ENCODE assay signal across 23 cellular contexts in the genomic region with DNA sequence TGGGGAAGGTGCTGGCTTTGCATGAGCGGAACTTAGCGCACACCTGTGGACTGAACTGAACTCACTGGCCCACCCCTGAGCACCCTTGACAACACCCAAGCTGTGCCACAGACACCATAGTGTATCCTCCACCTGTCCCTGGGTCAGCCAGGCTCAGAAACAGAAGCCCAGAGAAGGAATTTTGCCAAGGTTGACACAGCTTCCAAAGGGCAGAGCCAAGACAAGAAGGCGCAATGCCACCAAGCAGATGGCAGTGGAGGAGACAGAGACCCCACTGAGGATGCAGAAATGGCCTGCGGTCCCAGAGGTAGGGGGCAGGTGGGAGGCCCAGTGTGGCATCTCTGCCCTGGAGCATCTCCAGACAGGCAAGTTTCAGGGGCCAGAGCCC.
A peak's percentile ranks its signal among the peaks of the same experiment; 100 is the strongest.
DNase-seq lines count a peak whose midpoint lies in the region; ATAC-seq, FAIRE-seq and TF ChIP-seq lines count a peak whose summit lies in the region.
"Had no signal": no experiment of that assay in that cellular context is flagged by ENCODE, and none has a peak within 500 bp of the region (broad histone marks: within the 10 kb centered on the region; RNA-seq: fewer than 3 reads in every experiment).

No MANE protein-coding gene starts in this region.

- H3K36me3 Mint-ChIP-seq in memory B cell = no peaks in the 10 kb centered on the region
- no peaks in the 10 kb centered on the region for H3K36me3 Mint-ChIP-seq in stimulated activated memory B cell treated with anti-CD40 and anti-IgM and Interleukin-4, amounts not matched to agents 10 μg/mL and 1 μg/mL and 100 μg/mL, for 72 hours
- H3K36me3 Mint-ChIP-seq: CD14-positive monocyte had no signal

- H4K20me1 ChIP-seq in OCI-LY3 (ENCODE audit: insufficient read depth, low read length) = no peaks in the 10 kb centered on the region

- peak; percentile 90 for DNase-seq in cerebellum (ENCODE audit: low spot score)
- DNase-seq in memory B cell (ENCODE audit: low spot score in 2 of 2) = no peak
- DNase-seq in pons (ENCODE audit: low spot score) = no peak
- no peak for DNase-seq in small intestine
- DNase-seq in NCI-H1417 (lab: John Stamatoyannopoulos, UW) = no peak
- no peak for DNase-seq in HUDEP-2 (lab: John Stamatoyannopoulos, UW; ENCODE audit: unreplicated experiment in 76 of 76)
- DNase-seq: 8988T; ACHN; AML-193; BE2C; Calu3; CD4-positive, alpha-beta T cell; DMS53; GOT3; H7; HCEC 1CT had no signal

- H3K9ac ChIP-seq in OCI-LY3 (ENCODE audit: low read length) = no peak overlapping the region
- H3K9ac ChIP-seq: BLaER1 treated with 17β-estradiol and CSF1 and Interleukin-3, amounts not matched to agents 10 nM and 100 nM had no signal

- FAIRE-seq in small intestine (lab: Jason Lieb, UNC) = no peak
- FAIRE-seq: A549, G401.6, GM12892 had no signal

- no peak overlapping the region for H2AFZ ChIP-seq in OCI-LY3 (ENCODE audit: low read depth, low read length)

- H3K9me3 ChIP-seq in OCI-LY3 (ENCODE audit: insufficient read depth, low read length) = no peaks in the 10 kb centered on the region
- no peaks in the 10 kb centered on the region for H3K9me3 ChIP-seq in small intestine (ENCODE audit: control insufficient read depth, low read depth)
- H3K9me3 ChIP-seq: A549, BE2C had no signal

- no peaks in the 10 kb centered on the region for H3K79me2 ChIP-seq in OCI-LY3 (ENCODE audit: low read length)

- WGBS in small intestine, 3 donors = 83 to 94% (median 90%) methylated on average over 4 of the region's 4 CpGs

- H3K4me3 ChIP-seq in OCI-LY3 (ENCODE audit: low read length) (peak overlapping the region; percentile 66; the same call in 1 of the 2 replicates), small intestine (ENCODE audit: low read depth in 1 of 2, low read length in 2 of 2) (no peak overlapping the region)
- H3K4me3 ChIP-seq: A549; BLaER1 treated with 17β-estradiol and CSF1 and Interleukin-3, amounts not matched to agents 10 nM and 100 nM had no signal

- H3K36me3 ChIP-seq in OCI-LY3 (replicated peaks; ENCODE audit: low read depth, low read length) (no peaks in the 10 kb centered on the region), small intestine (ENCODE audit: control insufficient read depth in 2 of 2, insufficient read depth in 2 of 2, low read length in 2 of 2) (no peaks in the 10 kb centered on the region)
- H3K36me3 ChIP-seq: BE2C; BLaER1 treated with 17β-estradiol and CSF1 and Interleukin-3, amounts not matched to agents 10 nM and 100 nM had no signal

- H3K4me1 Mint-ChIP-seq in memory B cell = peaks cover 14% of the 10 kb centered on the region
- peaks cover 16% of the 10 kb centered on the region for H3K4me1 Mint-ChIP-seq in stimulated activated memory B cell treated with anti-CD40 and anti-IgM and Interleukin-4, amounts not matched to agents 10 μg/mL and 1 μg/mL and 100 μg/mL, for 72 hours
- H3K4me1 Mint-ChIP-seq: CD14-positive monocyte had no signal

- H3K4me3 Mint-ChIP-seq in memory B cell = no peak overlapping the region
- no peak overlapping the region for H3K4me3 Mint-ChIP-seq in stimulated activated memory B cell treated with anti-CD40 and anti-IgM and Interleukin-4, amounts not matched to agents 10 μg/mL and 1 μg/mL and 100 μg/mL, for 72 hours
- H3K4me3 Mint-ChIP-seq: CD14-positive monocyte; CD4-positive, alpha-beta T cell had no signal

- peak; percentile 8 for ATAC-seq in memory B cell (ENCODE audit: low read depth)
- peak; percentile 39 for ATAC-seq in stimulated activated memory B cell treated with anti-CD40 and anti-IgM and Interleukin-4, amounts not matched to agents 10 μg/mL and 1 μg/mL and 100 μg/mL, for 72 hours
- ATAC-seq: A549 had no signal

- H3K4me1 ChIP-seq in OCI-LY3 (ENCODE audit: low read length) (peaks cover 21% of the 10 kb centered on the region), small intestine (ENCODE audit: control insufficient read depth in 2 of 2, insufficient read depth in 1 of 2, low read depth in 1 of 2, low read length in 1 of 2) (no peaks in the 10 kb centered on the region)
- H3K4me1 ChIP-seq: A549, BE2C had no signal

- peak overlapping the region; percentile 85 for H3K4me2 ChIP-seq in OCI-LY3 (ENCODE audit: low read length)
- H3K4me2 ChIP-seq: A549 had no signal

- H3K27ac Mint-ChIP-seq in memory B cell = peak overlapping the region; percentile 78
- peak overlapping the region; percentile 70 for H3K27ac Mint-ChIP-seq in stimulated activated memory B cell treated with anti-CD40 and anti-IgM and Interleukin-4, amounts not matched to agents 10 μg/mL and 1 μg/mL and 100 μg/mL, for 72 hours
- H3K27ac Mint-ChIP-seq: CD14-positive monocyte; CD4-positive, alpha-beta T cell had no signal

- H3K27ac ChIP-seq in OCI-LY3 (ENCODE audit: low read length) (peak overlapping the region; percentile 76; the same call in 1 of the 2 replicates), small intestine (ENCODE audit: low read depth in 1 of 2, low read length in 1 of 2) (no peak overlapping the region)
- H3K27ac ChIP-seq: A549; BLaER1 treated with 17β-estradiol and CSF1 and Interleukin-3, amounts not matched to agents 10 nM and 100 nM had no signal

- H3K27me3 Mint-ChIP-seq in memory B cell = peaks cover 4% of the 10 kb centered on the region
- H3K27me3 Mint-ChIP-seq in stimulated activated memory B cell treated with anti-CD40 and anti-IgM and Interleukin-4, amounts not matched to agents 10 μg/mL and 1 μg/mL and 100 μg/mL, for 72 hours = peaks cover 29% of the 10 kb centered on the region

- H3K27me3 ChIP-seq in OCI-LY3 (ENCODE audit: low read depth, low read length) (peaks cover 13% of the 10 kb centered on the region), small intestine (ENCODE audit: control insufficient read depth in 2 of 2, insufficient read depth in 2 of 2, low read length in 2 of 2) (no peaks in the 10 kb centered on the region)
- H3K27me3 ChIP-seq: BLaER1 treated with 17β-estradiol and CSF1 and Interleukin-3, amounts not matched to agents 10 nM and 100 nM had no signal

- H3K9me3 Mint-ChIP-seq in memory B cell = peaks cover 2% of the 10 kb centered on the region
- H3K9me3 Mint-ChIP-seq in stimulated activated memory B cell treated with anti-CD40 and anti-IgM and Interleukin-4, amounts not matched to agents 10 μg/mL and 1 μg/mL and 100 μg/mL, for 72 hours = no peaks in the 10 kb centered on the region
- H3K9me3 Mint-ChIP-seq: CD4-positive, alpha-beta T cell had no signal

- TF ChIP-seq CTCF in OCI-LY3 (IDR thresholded peaks at IDR 0.05; ENCODE audit: low read depth, low read length) = no peak
